In the genomic region with DNA sequence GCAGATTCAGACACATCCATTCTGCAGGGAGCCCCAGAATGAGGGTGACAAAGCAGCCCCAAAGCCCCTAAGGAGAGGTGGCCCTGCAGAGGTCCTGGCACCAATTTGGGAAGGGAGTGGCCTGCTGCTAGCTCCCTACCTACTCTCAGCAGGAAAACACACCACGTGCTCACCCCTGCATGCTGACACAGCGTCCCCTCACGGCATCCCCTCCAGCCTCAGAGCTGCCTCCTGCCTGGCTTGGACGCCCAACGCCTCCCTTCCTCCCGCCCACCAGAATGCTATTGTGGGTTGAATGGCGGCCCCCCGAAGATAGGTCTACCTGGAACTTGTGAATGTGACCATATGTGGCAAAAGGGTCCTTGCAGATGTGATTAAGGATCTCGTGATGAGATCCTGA, we compare ENCODE assay signal across 28 cellular contexts. TPM values are rescaled to one million over a fixed set of nuclear protein-coding genes. Genes with fewer than 3 reads are reported as not detected.
DNase-seq lines count a peak whose midpoint lies in the region; ATAC-seq, FAIRE-seq and TF ChIP-seq lines count a peak whose summit lies in the region.
"Had no signal": no experiment of that assay in that cellular context is flagged by ENCODE, and none has a peak within 500 bp of the region (broad histone marks: within the 10 kb centered on the region; RNA-seq: fewer than 3 reads in every experiment).

No MANE protein-coding gene starts in this region.

- DNase-seq in SK-N-MC (ENCODE audit: low read depth, low spot score) (no peak), kidney (peak; percentile 59), osteoblast (ENCODE audit: insufficient read length, low spot score, missing footprints) (peak; percentile 26), amniotic stem cell (lab: John Stamatoyannopoulos, UW) (no peak)
- DNase-seq in activated CD4-positive, CD25-positive, alpha-beta regulatory T cell treated with anti-CD3 and anti-CD28 coated beads, Interleukin-2, amount 50 U/mL, for 72 hours = no peak
- DNase-seq: CD4-positive, CD25-positive, alpha-beta regulatory T cell; HFFc6; Kasumi-1; NCI-H1105 treated with DMSO at 0.1 percent for 48 hours; NCI-H146; NCI-H2029; NCI-H446 treated with DMSO at 0.1 percent for 48 hours; NCI-H526 treated with DMSO at 0.1 percent for 48 hours; SHP77 had no signal

- CTCF ChIA-PET in HEK293 (lab: Yijun Ruan, JAX) = interaction anchor here (0.8 kb wide), 1 partner anchor 52 kb away, joined by 3 read pairs; no protein-coding TSS in a partner anchor

- no peaks in the 10 kb centered on the region for H4K20me1 ChIP-seq in osteoblast (ENCODE audit: insufficient read depth, low read length)
- H4K20me1 ChIP-seq: BLaER1 had no signal

- intact Hi-C loops in kidney (cut with DNase I) = no loop called here

- H3K27ac ChIP-seq in HEK293 (ENCODE audit: extremely low read depth, low read depth, low read length) (no peak overlapping the region), SK-N-MC (no peak overlapping the region), kidney (ENCODE audit: low read depth in 2 of 2, low read length in 2 of 2) (no peak overlapping the region), osteoblast (ENCODE audit: low read depth, low read length) (no peak overlapping the region)
- H3K27ac ChIP-seq: BLaER1, HL-60, RWPE1 had no signal

- H3K4me1 Mint-ChIP-seq in activated T-helper 17 cell treated with anti-CD3 and anti-CD28 coated beads, Interleukin-2, amount 50 U/mL, for 72 hours = peaks cover 21% of the 10 kb centered on the region

- H3K27ac Mint-ChIP-seq in activated T-helper 17 cell treated with anti-CD3 and anti-CD28 coated beads, Interleukin-2, amount 50 U/mL, for 72 hours = no peak overlapping the region
- H3K27ac Mint-ChIP-seq: HFFc6 had no signal

- H3K9me3 Mint-ChIP-seq in activated T-helper 17 cell treated with anti-CD3 and anti-CD28 coated beads, Interleukin-2, amount 50 U/mL, for 72 hours = no peaks in the 10 kb centered on the region
- H3K9me3 Mint-ChIP-seq: CD4-positive, CD25-positive, alpha-beta regulatory T cell; HFFc6 had no signal

- H3K27me3 Mint-ChIP-seq in activated T-helper 17 cell treated with anti-CD3 and anti-CD28 coated beads, Interleukin-2, amount 50 U/mL, for 72 hours = no peaks in the 10 kb centered on the region
- H3K27me3 Mint-ChIP-seq: CD4-positive, CD25-positive, alpha-beta regulatory T cell had no signal

- H3K4me3 Mint-ChIP-seq in activated T-helper 17 cell treated with anti-CD3 and anti-CD28 coated beads, Interleukin-2, amount 50 U/mL, for 72 hours = no peak overlapping the region
- H3K4me3 Mint-ChIP-seq: CD4-positive, CD25-positive, alpha-beta regulatory T cell; HFFc6; IgD-negative memory B cell had no signal

- H3K4me3 ChIP-seq in HEK293 (ENCODE audit: low read depth, low read length) (no peak overlapping the region), SK-N-MC (peak overlapping the region; percentile 20; the same call in 1 of the 2 replicates), kidney (ENCODE audit: low read length in 2 of 2) (no peak overlapping the region), osteoblast (ENCODE audit: insufficient read depth, low read length) (no peak overlapping the region)
- H3K4me3 ChIP-seq: BLaER1 had no signal

- H3K9me3 ChIP-seq in HEK293 (ENCODE audit: control insufficient read depth, insufficient read depth, low read depth, low read length) (no peaks in the 10 kb centered on the region), SK-N-MC (ENCODE audit: low read depth, low read length) (no peaks in the 10 kb centered on the region), kidney (ENCODE audit: control insufficient read depth in 1 of 2, low read length in 2 of 2) (no peaks in the 10 kb centered on the region), osteoblast (ENCODE audit: low read depth, low read length) (no peaks in the 10 kb centered on the region)
- H3K9me3 ChIP-seq: BLaER1 had no signal

- no peak overlapping the region for H3K9ac ChIP-seq in SK-N-MC (ENCODE audit: insufficient read length)
- no peak overlapping the region for H3K9ac ChIP-seq in kidney (ENCODE audit: low read length in 2 of 2)
- H3K9ac ChIP-seq: BLaER1 had no signal

- TF ChIP-seq CTCF in HEK293 (tag by site-specific recombination; IDR thresholded peaks at IDR 0.05) (no peak), kidney (IDR thresholded peaks at IDR 0.05; ENCODE audit: borderline replicate concordance, extremely low read depth, insufficient read depth) (no peak), osteoblast (IDR thresholded peaks at IDR 0.05; ENCODE audit: extremely low read depth, low read depth, low read length) (no peak)

- no peak for FAIRE-seq in kidney (lab: Jason Lieb, UNC)
- FAIRE-seq: A204.1, GM18507, H54 had no signal

- no peak for ATAC-seq in activated T-helper 17 cell treated with anti-CD3 and anti-CD28 coated beads, Interleukin-2, amount 50 U/mL, for 72 hours (replicated peaks)
- ATAC-seq: Panc1 had no signal

- POLR2A ChIA-PET in HEK293 (lab: Yijun Ruan, JAX) = no interaction called here

- no peak overlapping the region for H2AFZ ChIP-seq in osteoblast (ENCODE audit: low read length)

- no peaks in the 10 kb centered on the region for H3K36me3 Mint-ChIP-seq in activated T-helper 17 cell treated with anti-CD3 and anti-CD28 coated beads, Interleukin-2, amount 50 U/mL, for 72 hours (ENCODE audit: low read depth)
- H3K36me3 Mint-ChIP-seq: CD4-positive, CD25-positive, alpha-beta regulatory T cell; IgD-negative memory B cell had no signal

- H3K4me1 ChIP-seq in HEK293 (ENCODE audit: control insufficient read depth, insufficient read depth, low read length) (no peaks in the 10 kb centered on the region), kidney (ENCODE audit: control insufficient read depth in 1 of 2, insufficient read depth in 1 of 2, low read depth in 1 of 2, low read length in 2 of 2) (peaks cover 0 to 8% of the 10 kb centered on the region in 2 donors), osteoblast (ENCODE audit: insufficient read depth, low read length) (no peaks in the 10 kb centered on the region)

- no peaks in the 10 kb centered on the region for H3K79me2 ChIP-seq in osteoblast (ENCODE audit: insufficient read depth, low read length)

- H3K36me3 ChIP-seq in HEK293 (ENCODE audit: control insufficient read depth in 2 of 2, insufficient read depth in 1 of 2, low read length in 2 of 2) (no peaks in the 10 kb centered on the region), SK-N-MC (ENCODE audit: insufficient read depth, low read length) (no peaks in the 10 kb centered on the region), kidney (ENCODE audit: control insufficient read depth in 1 of 2, insufficient read depth in 2 of 2, low read length in 2 of 2) (no peaks in the 10 kb centered on the region), osteoblast (ENCODE audit: insufficient read depth, low read length) (no peaks in the 10 kb centered on the region)
- H3K36me3 ChIP-seq: BLaER1 had no signal

- H3K4me2 ChIP-seq in osteoblast (ENCODE audit: insufficient read depth, low read length) = no peak overlapping the region
- H3K4me2 ChIP-seq: BLaER1 had no signal

- peaks cover 36% of the 10 kb centered on the region for H3K27me3 ChIP-seq in osteoblast (ENCODE audit: insufficient read depth, low read length)

TF ChIP-seq in HEK293, 187 proteins besides CTCF, POLR2A, EP300 and RAD21 (continues in another document):
- TF ChIP-seq, protein P1, sequence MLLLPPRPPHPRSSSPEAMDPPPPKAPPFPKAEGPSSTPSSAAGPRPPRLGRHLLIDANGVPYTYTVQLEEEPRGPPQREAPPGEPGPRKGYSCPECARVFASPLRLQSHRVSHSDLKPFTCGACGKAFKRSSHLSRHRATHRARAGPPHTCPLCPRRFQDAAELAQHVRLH (tag by site-specific recombination; IDR thresholded peaks at IDR 0.05) = no peak
- TF ChIP-seq ZIC2 (tag by site-specific recombination; IDR thresholded peaks at IDR 0.05) = peak; percentile 74
- TF ChIP-seq SP7 (tag by site-specific recombination; IDR thresholded peaks at IDR 0.05) = no peak
- peak; percentile 55 for TF ChIP-seq EGR2 (tag by site-specific recombination; IDR thresholded peaks at IDR 0.05; ENCODE audit: low read depth)
- no peak for TF ChIP-seq ZNF184 (tag by site-specific recombination; IDR thresholded peaks at IDR 0.05)
- TF ChIP-seq ZBTB8A (tag by site-specific recombination; IDR thresholded peaks at IDR 0.05) = peak; percentile 42
- no peak for TF ChIP-seq PRDM6 (tag by site-specific recombination; IDR thresholded peaks at IDR 0.05)
- TF ChIP-seq, protein P2, sequence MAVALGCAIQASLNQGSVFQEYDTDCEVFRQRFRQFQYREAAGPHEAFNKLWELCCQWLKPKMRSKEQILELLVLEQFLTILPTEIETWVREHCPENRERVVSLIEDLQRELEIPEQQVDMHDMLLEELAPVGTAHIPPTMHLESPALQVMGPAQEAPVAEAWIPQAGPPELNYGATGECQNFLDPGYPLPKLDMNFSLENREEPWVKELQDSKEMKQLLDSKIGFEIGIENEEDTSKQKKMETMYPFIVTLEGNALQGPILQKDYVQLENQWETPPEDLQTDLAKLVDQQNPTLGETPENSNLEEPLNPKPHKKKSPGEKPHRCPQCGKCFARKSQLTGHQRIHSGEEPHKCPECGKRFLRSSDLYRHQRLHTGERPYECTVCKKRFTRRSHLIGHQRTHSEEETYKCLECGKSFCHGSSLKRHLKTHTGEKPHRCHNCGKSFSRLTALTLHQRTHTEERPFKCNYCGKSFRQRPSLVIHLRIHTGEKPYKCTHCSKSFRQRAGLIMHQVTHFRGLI (tag by site-specific recombination; IDR thresholded peaks at IDR 0.05) = 0 out of 2 replicates have a peak, but pooled peaks have one; percentile 19
- no peak for TF ChIP-seq ZNF155 (tag by site-specific recombination; IDR thresholded peaks at IDR 0.05)
- peak; percentile 77 for TF ChIP-seq ZFHX2 (tag by site-specific recombination; conservative IDR thresholded peaks at IDR 0.05)

RNA-seq across cellular contexts. Expression of gene ZFYVE28, which starts 28.8 kb away (rescaled TPM):
- total RNA-seq in kidney (18.9 TPM), osteoblast (9.7 and 10.5 TPM in 2 replicates)
- polyA plus RNA-seq in kidney (ENCODE audit: insufficient read depth, low read depth, low replicate concordance) = 8.0 TPM
- total RNA-seq in activated T-helper 17 cell treated with anti-CD3 and anti-CD28 coated beads, Interleukin-2, amount 50 U/mL, for 72 hours = 10 to 100 TPM; 36.3 to 42.7 TPM

RNA-seq across cellular contexts. Expression of gene CFAP99, which starts 29.1 kb away (rescaled TPM):
- total RNA-seq in kidney = 1.7 TPM
- 1.5 TPM for polyA plus RNA-seq in kidney (ENCODE audit: insufficient read depth, low read depth, low replicate concordance)
- under 0.01 TPM in 2 replicates for total RNA-seq in osteoblast
- total RNA-seq in activated T-helper 17 cell treated with anti-CD3 and anti-CD28 coated beads, Interleukin-2, amount 50 U/mL, for 72 hours = under 1 TPM; 0.11 to 0.26 TPM
- total RNA-seq: G401, HFFc6, OCI-LY7, SK-MEL-5 had no signal
- polyA plus RNA-seq: AG04450; CD4-positive, CD25-positive, alpha-beta regulatory T cell; IgD-negative memory B cell had no signal

Comparison
In these comparisons a context has a peak if more than half of its experiments do, and no peak if none do; other contexts are left out.
1. DNase-seq: peak in kidney (single experiment) and osteoblast (single experiment); none in SK-N-MC (single experiment), amniotic stem cell (single experiment) and activated CD4-positive, CD25-positive, alpha-beta regulatory T cell treated with anti-CD3 and anti-CD28 coated beads, Interleukin-2, amount 50 U/mL, for 72 hours (single experiment).